Comparison of ENCODE assay signal across 8 cellular contexts in the genomic region with DNA sequence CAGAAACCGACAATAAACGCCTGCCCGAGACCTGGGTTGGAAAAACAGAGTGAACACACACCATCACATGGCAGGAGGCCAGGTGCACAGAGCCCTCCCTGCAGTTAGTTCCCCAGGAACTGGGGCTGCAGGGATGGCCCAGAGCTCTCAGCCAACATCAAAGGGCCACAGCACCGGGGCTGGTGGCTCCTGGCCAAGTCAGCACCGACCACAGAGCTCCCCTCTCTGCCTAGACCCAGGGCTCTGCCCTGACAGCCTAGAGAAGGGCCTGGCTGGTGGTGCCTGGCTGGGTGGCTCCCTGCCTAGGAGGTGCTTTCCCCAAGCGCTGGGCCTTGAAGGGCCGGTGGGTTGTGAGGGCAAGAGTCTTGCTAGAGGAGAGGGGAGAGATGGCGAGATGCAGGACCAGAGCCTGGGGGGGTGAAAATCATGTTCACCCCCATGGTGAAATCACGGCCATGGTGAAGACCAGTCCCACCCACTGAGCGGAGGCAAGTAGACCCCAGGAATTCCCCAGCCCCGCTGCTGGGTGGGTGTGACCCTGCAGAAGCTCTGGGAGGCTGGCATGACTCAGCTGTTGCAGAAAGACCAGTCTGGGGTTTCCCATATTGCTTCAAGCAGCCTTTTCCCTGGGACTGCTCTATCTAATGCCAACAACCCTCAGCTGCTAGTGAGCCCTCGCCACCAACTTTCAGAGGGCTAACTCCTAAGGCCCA. TPM values are rescaled to one million over a fixed set of nuclear protein-coding genes. Genes with fewer than 3 reads are reported as not detected.
DNase-seq lines count a peak whose midpoint lies in the region; ATAC-seq, FAIRE-seq and TF ChIP-seq lines count a peak whose summit lies in the region.

No MANE protein-coding gene starts in this region.

- POLR2A ChIA-PET in endothelial cell of umbilical vein (lab: Charles Lee), result no interaction called here

- H3K4me2 ChIP-seq in endothelial cell of umbilical vein (ENCODE audit: insufficient read depth, low read length), result no peak overlapping the region

- no peak overlapping the region for H2AFZ ChIP-seq in endothelial cell of umbilical vein (ENCODE audit: low read depth, low read length)

- H3K4me1 Mint-ChIP-seq in activated CD4-positive, alpha-beta T cell treated with anti-CD3 and anti-CD28 coated beads, Interleukin-2, amount 10 ng/mL, durations not matched to agents 24 days and 14 days, result peaks cover 40% of the 10 kb centered on the region

- peak overlapping the region; percentile 36 for H3K4me3 Mint-ChIP-seq in activated CD4-positive, alpha-beta T cell treated with anti-CD3 and anti-CD28 coated beads, Interleukin-2, amount 10 ng/mL, durations not matched to agents 24 days and 14 days

- peaks cover 6% of the 10 kb centered on the region for H3K27me3 Mint-ChIP-seq in activated CD4-positive, alpha-beta T cell treated with anti-CD3 and anti-CD28 coated beads, Interleukin-2, amount 10 ng/mL, durations not matched to agents 24 days and 14 days

- H3K4me1 ChIP-seq in endothelial cell of umbilical vein (ENCODE audit: control insufficient read depth, extremely low read depth, insufficient read depth, low read length), result peaks cover 6% of the 10 kb centered on the region

- H3K9me3 Mint-ChIP-seq in activated CD4-positive, alpha-beta T cell treated with anti-CD3 and anti-CD28 coated beads, Interleukin-2, amount 10 ng/mL, durations not matched to agents 24 days and 14 days, result no peaks in the 10 kb centered on the region

- H3K36me3 Mint-ChIP-seq in activated CD4-positive, alpha-beta T cell treated with anti-CD3 and anti-CD28 coated beads, Interleukin-2, amount 10 ng/mL, durations not matched to agents 24 days and 14 days (ENCODE audit: low read depth), result peaks cover 1% of the 10 kb centered on the region

- H4K20me1 ChIP-seq in endothelial cell of umbilical vein (replicated peaks; ENCODE audit: control insufficient read depth, extremely low read depth, insufficient read depth, low read length), result no peaks in the 10 kb centered on the region

- H3K4me3 ChIP-seq in endothelial cell of umbilical vein (replicated peaks in 1 of 3; ENCODE audit: insufficient read depth in 1 of 3, low read depth in 1 of 3, low read length in 3 of 3), result no peak overlapping the region

- FAIRE-seq in HTR-8/SVneo (lab: Jason Lieb, UNC), result no peak
- no peak for FAIRE-seq in endothelial cell of umbilical vein (lab: Jason Lieb, UNC)

- peak; percentile 60 to 69 for DNase-seq in activated CD4-positive, alpha-beta T cell treated with anti-CD3 and anti-CD28 coated beads for 4 hours
- no peak for DNase-seq in activated CD4-positive, alpha-beta T cell treated with anti-CD3 and anti-CD28 coated beads for 1 hour
- peak; percentile 67 for DNase-seq in HTR-8/SVneo (ENCODE audit: insufficient read length, low spot score)
- peak; percentile 77 for DNase-seq in activated CD4-positive, alpha-beta T cell treated with anti-CD3 and anti-CD28 coated beads, Interleukin-2, amount 10 ng/mL, durations not matched to agents 24 days and 14 days
- DNase-seq in endothelial cell of umbilical vein (ENCODE audit: low read depth, low spot score), result peak; percentile 15
- DNase-seq in stimulated activated CD4-positive, alpha-beta T cell treated with anti-CD3 and anti-CD28 coated beads, Interleukin-2, amount 100 ng/mL, for 4 hours (ENCODE audit: low read depth), result peak; percentile 56

- no peaks in the 10 kb centered on the region for H3K79me2 ChIP-seq in endothelial cell of umbilical vein (ENCODE audit: control insufficient read depth, insufficient read depth, low read length)

- no peak overlapping the region for H3K9ac ChIP-seq in endothelial cell of umbilical vein (replicated peaks; ENCODE audit: extremely low read depth, insufficient read depth, low read length)

- H3K9me1 ChIP-seq in endothelial cell of umbilical vein (replicated peaks; ENCODE audit: control insufficient read depth, extremely low read depth, insufficient read depth, low read length), result no peaks in the 10 kb centered on the region

- no peak overlapping the region for H3K27ac ChIP-seq in endothelial cell of umbilical vein (ENCODE audit: insufficient read depth, low read depth, low read length)

- no TSS peak for BruUV-seq in endothelial cell of umbilical vein (replicated peaks; lab: Mats Ljungman, UMichigan)

- ATAC-seq in HG03159 (IDR thresholded peaks at IDR 0.05; ENCODE audit: unreplicated experiment), result no peak
- ATAC-seq in GM18505 (IDR thresholded peaks at IDR 0.05; ENCODE audit: unreplicated experiment), result no peak

- CTCF ChIA-PET in endothelial cell of umbilical vein (lab: Charles Lee), result interaction anchor here (1.2 to 1.6 kb wide), 2 partner anchors 11 to 39 kb away, joined by 3 to 9 read pairs; no protein-coding TSS in a partner anchor

- H3K36me3 ChIP-seq in endothelial cell of umbilical vein (ENCODE audit: control insufficient read depth in 2 of 2, extremely low read depth in 1 of 2, insufficient read depth in 2 of 2, low read length in 2 of 2), result no peaks in the 10 kb centered on the region

- TF ChIP-seq POLR2A in endothelial cell of umbilical vein (IDR thresholded peaks at IDR 0.05; ENCODE audit: low read depth, low read length) (no peak), GM18505 (IDR thresholded peaks at IDR 0.05; ENCODE audit: borderline replicate concordance, extremely low read depth, insufficient read depth, insufficient read length) (no peak)

- no peaks in the 10 kb centered on the region for H3K9me3 ChIP-seq in endothelial cell of umbilical vein (replicated peaks; ENCODE audit: control insufficient read depth, insufficient read depth, low read length)

- intact Hi-C loops in activated CD4-positive, alpha-beta T cell treated with anti-CD3 and anti-CD28 coated beads, Interleukin-2, amount 10 ng/mL, durations not matched to agents 24 days and 14 days (cut with micrococcal nuclease), result loop anchor here (1.0 kb wide), 1 partner anchor 8 kb away; no protein-coding TSS in a partner anchor
- intact Hi-C loops in endothelial cell of umbilical vein (cut with micrococcal nuclease), result no loop called here

- dilution Hi-C loops in endothelial cell of umbilical vein (cut with MboI; ENCODE audit: extremely low pct_ligation_motif_present, low sequenced_read_pairs), result no loop called here

- TF ChIP-seq CTCF in endothelial cell of umbilical vein (IDR thresholded peaks at IDR 0.05; ENCODE audit: extremely low read depth in 1 of 2, insufficient read depth in 1 of 2, low read depth in 1 of 2, low read length in 2 of 2), result no peak

- no peaks in the 10 kb centered on the region for H3K27me3 ChIP-seq in endothelial cell of umbilical vein (ENCODE audit: control insufficient read depth in 2 of 2, insufficient read depth in 2 of 2, low read length in 2 of 2)

- H3K27ac Mint-ChIP-seq in activated CD4-positive, alpha-beta T cell treated with anti-CD3 and anti-CD28 coated beads, Interleukin-2, amount 10 ng/mL, durations not matched to agents 24 days and 14 days, result peak overlapping the region; percentile 70

TF ChIP-seq in endothelial cell of umbilical vein, 7 proteins besides CTCF, POLR2A, EP300 and RAD21:
- no peak for TF ChIP-seq MYC (IDR thresholded peaks at IDR 0.05; ENCODE audit: low read depth, low read length)
- TF ChIP-seq EZH2 (IDR thresholded peaks at IDR 0.05; ENCODE audit: borderline replicate concordance, low read depth, low read length, severe bottlenecking), result no peak
- TF ChIP-seq, protein P1, sequence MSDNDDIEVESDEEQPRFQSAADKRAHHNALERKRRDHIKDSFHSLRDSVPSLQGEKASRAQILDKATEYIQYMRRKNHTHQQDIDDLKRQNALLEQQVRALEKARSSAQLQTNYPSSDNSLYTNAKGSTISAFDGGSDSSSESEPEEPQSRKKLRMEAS (IDR thresholded peaks at IDR 0.05; ENCODE audit: insufficient read depth, insufficient read length), result no peak
- no peak for TF ChIP-seq GATA2 (IDR thresholded peaks at IDR 0.05; ENCODE audit: insufficient read depth, insufficient read length, low read depth, low read length)
- no peak for TF ChIP-seq POLR2AphosphoS5 (IDR thresholded peaks at IDR 0.05; ENCODE audit: insufficient read depth, low read depth, low read length)
- TF ChIP-seq JUN (IDR thresholded peaks at IDR 0.05; ENCODE audit: borderline replicate concordance, insufficient read depth, insufficient read length, low read depth), result no peak
- no peak for TF ChIP-seq FOS (IDR thresholded peaks at IDR 0.05; ENCODE audit: borderline replicate concordance, insufficient read depth, low read length)
TF ChIP-seq in endothelial cell of umbilical vein: peak in this region for 0.

RNA-seq across cellular contexts. Expression of a gene that starts 7.2 kb away (rescaled TPM):
- 17.8 and 18.0 TPM in 2 replicates for total RNA-seq in activated CD4-positive, alpha-beta T cell treated with anti-CD3 and anti-CD28 coated beads, Interleukin-2, amount 10 ng/mL, durations not matched to agents 24 days and 14 days
- 39.0 and 48.2 TPM in 2 replicates for total RNA-seq in endothelial cell of umbilical vein
- polyA plus RNA-seq in endothelial cell of umbilical vein, result 119 and 183 TPM in 2 replicates
- polyA plus RNA-seq in endothelial cell of umbilical vein (2011; cell fraction: cytosol; rRNA removed), result 109 and 130 TPM in 2 replicates
- polyA plus RNA-seq in endothelial cell of umbilical vein (2011; cell fraction: nucleus; rRNA removed), result 50.2 and 53.6 TPM in 2 replicates
- polyA plus RNA-seq in endothelial cell of umbilical vein (2012), result 48.7 and 50.2 TPM in 2 replicates
- polyA minus RNA-seq in endothelial cell of umbilical vein, result 33.5 and 41.2 TPM in 2 replicates
- 14.5 TPM for polyA minus RNA-seq in endothelial cell of umbilical vein (2011; cell fraction: cytosol; rRNA and poly(A)+ RNA removed)
- polyA minus RNA-seq in endothelial cell of umbilical vein (2011; cell fraction: nucleus; rRNA and poly(A)+ RNA removed), result 8.9 and 10.2 TPM in 2 replicates
